ENCODE assay signal across 1 cellular context in genomic region chr6:26194329-26194701, GRCh38.
TF ChIP-seq lines count a peak whose summit lies in the region.

No MANE protein-coding gene starts in this region.

TF ChIP-seq in IMR-90, 13 proteins besides CTCF, POLR2A, EP300 and RAD21 (continued from another document):
- TF ChIP-seq MAZ (IDR thresholded peaks at IDR 0.05; ENCODE audit: borderline replicate concordance, low read depth, low read length) (no peak), MAFK (IDR thresholded peaks at IDR 0.05; ENCODE audit: low read depth, low read length) (no peak), CHD1 (IDR thresholded peaks at IDR 0.05; ENCODE audit: low read depth, low read length) (no peak), CEBPB (IDR thresholded peaks at IDR 0.05; ENCODE audit: low read depth, low read length) (no peak), SMC3 (IDR thresholded peaks at IDR 0.05; ENCODE audit: low read depth, low read length) (no peak), ELK1 (IDR thresholded peaks at IDR 0.05; ENCODE audit: borderline replicate concordance, low read depth, low read length) (no peak)
